In the genomic region with DNA sequence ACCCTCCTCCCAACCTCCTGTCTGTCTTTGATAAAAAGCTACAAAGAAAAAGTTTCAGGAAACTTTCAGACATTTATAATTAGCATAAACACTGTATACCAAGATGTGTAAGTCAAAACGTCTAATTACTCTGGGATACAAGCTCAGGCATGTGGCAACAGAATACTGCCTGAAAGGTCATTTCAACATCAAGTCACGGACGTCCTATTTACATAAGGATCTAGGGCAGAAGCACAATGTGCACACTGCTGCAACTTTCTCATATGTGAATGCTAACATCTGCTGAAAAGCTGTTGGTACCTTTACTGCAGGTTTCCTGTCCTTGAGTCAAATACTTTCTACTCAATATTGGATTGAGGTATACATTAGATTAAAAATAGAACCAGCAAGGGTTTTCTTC, we compare ENCODE assay signal across 1 cellular context.
A peak's percentile ranks its signal among the peaks of the same experiment; 100 is the strongest.
TF ChIP-seq lines count a peak whose summit lies in the region.

No MANE protein-coding gene starts in this region.

TF ChIP-seq in K562, 482 proteins besides CTCF, POLR2A, EP300 and RAD21 (continued from another document):
- TF ChIP-seq, protein P1, sequence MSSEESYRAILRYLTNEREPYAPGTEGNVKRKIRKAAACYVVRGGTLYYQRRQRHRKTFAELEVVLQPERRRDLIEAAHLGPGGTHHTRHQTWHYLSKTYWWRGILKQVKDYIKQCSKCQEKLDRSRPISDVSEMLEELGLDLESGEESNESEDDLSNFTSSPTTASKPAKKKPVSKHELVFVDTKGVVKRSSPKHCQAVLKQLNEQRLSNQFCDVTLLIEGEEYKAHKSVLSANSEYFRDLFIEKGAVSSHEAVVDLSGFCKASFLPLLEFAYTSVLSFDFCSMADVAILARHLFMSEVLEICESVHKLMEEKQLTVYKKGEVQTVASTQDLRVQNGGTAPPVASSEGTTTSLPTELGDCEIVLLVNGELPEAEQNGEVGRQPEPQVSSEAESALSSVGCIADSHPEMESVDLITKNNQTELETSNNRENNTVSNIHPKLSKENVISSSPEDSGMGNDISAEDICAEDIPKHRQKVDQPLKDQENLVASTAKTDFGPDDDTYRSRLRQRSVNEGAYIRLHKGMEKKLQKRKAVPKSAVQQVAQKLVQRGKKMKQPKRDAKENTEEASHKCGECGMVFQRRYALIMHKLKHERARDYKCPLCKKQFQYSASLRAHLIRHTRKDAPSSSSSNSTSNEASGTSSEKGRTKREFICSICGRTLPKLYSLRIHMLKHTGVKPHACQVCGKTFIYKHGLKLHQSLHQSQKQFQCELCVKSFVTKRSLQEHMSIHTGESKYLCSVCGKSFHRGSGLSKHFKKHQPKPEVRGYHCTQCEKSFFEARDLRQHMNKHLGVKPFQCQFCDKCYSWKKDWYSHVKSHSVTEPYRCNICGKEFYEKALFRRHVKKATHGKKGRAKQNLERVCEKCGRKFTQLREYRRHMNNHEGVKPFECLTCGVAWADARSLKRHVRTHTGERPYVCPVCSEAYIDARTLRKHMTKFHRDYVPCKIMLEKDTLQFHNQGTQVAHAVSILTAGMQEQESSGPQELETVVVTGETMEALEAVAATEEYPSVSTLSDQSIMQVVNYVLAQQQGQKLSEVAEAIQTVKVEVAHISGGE (CRISPR knock-in tag; IDR thresholded peaks at IDR 0.05), result no peak
- TF ChIP-seq SOX6 (IDR thresholded peaks at IDR 0.05) (0 out of 2 replicates have a peak, but pooled peaks have one; percentile 9), CEBPB (tag; IDR thresholded peaks at IDR 0.05) (peak; percentile 73), FOXA3 (CRISPR knock-in tag; conservative IDR thresholded peaks at IDR 0.05 in 1 of 2, IDR thresholded peaks at IDR 0.05 in 1 of 2) (peak; percentile 80 to 91)
